14 cellular contexts compared by ENCODE assay signal in the genomic region with DNA sequence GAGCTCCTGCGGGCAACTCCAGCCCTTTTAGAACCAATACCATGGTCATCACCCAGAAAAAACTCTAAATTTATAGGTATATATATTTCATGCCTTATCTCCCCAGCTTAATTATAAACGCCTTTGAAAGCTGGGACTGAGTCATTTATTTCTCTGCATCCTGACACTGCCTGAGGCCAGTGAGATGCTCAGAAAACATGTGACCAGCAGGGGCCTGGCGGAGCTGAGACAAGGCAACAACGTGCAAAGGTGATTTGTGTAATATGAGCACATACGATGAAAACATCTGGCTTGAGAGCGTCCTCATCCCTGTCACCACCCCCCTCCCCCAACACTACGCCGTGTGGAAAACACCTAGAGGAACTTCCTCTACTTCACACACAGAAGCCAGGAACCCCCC. TPM values are rescaled to one million over a fixed set of nuclear protein-coding genes. Genes with fewer than 3 reads are reported as not detected.
DNase-seq lines count a peak whose midpoint lies in the region; ATAC-seq and TF ChIP-seq lines count a peak whose summit lies in the region.
"Had no signal": no experiment of that assay in that cellular context is flagged by ENCODE, and none has a peak within 500 bp of the region (broad histone marks: within the 10 kb centered on the region; RNA-seq: fewer than 3 reads in every experiment).

No MANE protein-coding gene starts in this region.

- no peak overlapping the region for H3K27ac ChIP-seq in heart right ventricle
- peak overlapping the region; percentile 63 to 77 for H3K27ac ChIP-seq in uterus

- H3K27me3 ChIP-seq in heart right ventricle: no peaks in the 10 kb centered on the region
- no peaks in the 10 kb centered on the region for H3K27me3 ChIP-seq in uterus

- ATAC-seq in left ventricle myocardium superior: no peak
- ATAC-seq in heart right ventricle: no peak
- ATAC-seq in GM21515 (IDR thresholded peaks at IDR 0.05; ENCODE audit: unreplicated experiment): no peak
- ATAC-seq: stimulated activated memory B cell treated with anti-CD40 and anti-IgM and Interleukin-4, amounts not matched to agents 10 μg/mL and 1 μg/mL and 100 μg/mL, for 72 hours had no signal

- H3K4me3 ChIP-seq in heart right ventricle (no peak overlapping the region), uterus (no peak overlapping the region)

- whole genome bisulfite sequencing in heart right ventricle, 2 donors: 67 to 70% methylated on average over 8 of the region's 8 CpGs

- H3K36me3 ChIP-seq in heart right ventricle: peaks cover 0 to 4% (median 0%) of the 10 kb centered on the region in 9 donors
- H3K36me3 ChIP-seq in uterus: no peaks in the 10 kb centered on the region

- intact Hi-C loops in left ventricle myocardium superior (cut with micrococcal nuclease) (no loop called here), heart right ventricle (cut with DNase I) (loop anchor here in 1 of 10 donors (10.0 kb wide), 1 partner anchor 132 kb away; no protein-coding TSS in a partner anchor), uterus (cut with DNase I; ENCODE audit: low total_unique reads) (no loop called here)

- no peak for TF ChIP-seq POLR2A in uterus (IDR thresholded peaks at IDR 0.05)

- H3K4me1 ChIP-seq in heart right ventricle (peaks cover 0 to 21% (median 8%) of the 10 kb centered on the region in 9 donors), uterus (peaks cover 0 to 8% of the 10 kb centered on the region in 2 donors)

- TF ChIP-seq CTCF in heart right ventricle (IDR thresholded peaks at IDR 0.05) (no peak), uterus (IDR thresholded peaks at IDR 0.05) (no peak), GM10266 (IDR thresholded peaks at IDR 0.05; ENCODE audit: control insufficient read depth, insufficient read depth, low read depth, missing control alignments) (no peak)

- peak; percentile 9 for DNase-seq in left ventricle myocardium superior
- no peak for DNase-seq in heart right ventricle
- peak; percentile 36 for DNase-seq in SK-N-DZ (ENCODE audit: low spot score)
- peak; percentile 86 for DNase-seq in islet precursor cell
- DNase-seq in uterus: peak in 1 of 2 donors; percentile 68
- DNase-seq in GM10266 (ENCODE audit: extremely low spot score): no peak
- DNase-seq in COR-L47 (lab: John Stamatoyannopoulos, UW): no peak
- DNase-seq: central memory CD4-positive, alpha-beta T cell; hypothalamus; mesendoderm; NCI-H510A; stimulated activated CD4-positive, alpha-beta T cell treated with anti-CD3 and anti-CD28 coated beads, Interleukin-4, amount 100 ng/mL, for 24 hours had no signal

- no peaks in the 10 kb centered on the region for H3K9me3 ChIP-seq in heart right ventricle
- no peaks in the 10 kb centered on the region for H3K9me3 ChIP-seq in uterus

RNA-seq across cellular contexts. Expression of gene NXN, which starts 22.7 kb away (rescaled TPM):
- total RNA-seq in left ventricle myocardium superior: 18.9 TPM
- total RNA-seq in heart right ventricle: 10 to 100 TPM; 11.6 to 24.4 (median 15.9) TPM
- polyA plus RNA-seq in heart right ventricle: 10 to 100 TPM in 1 of 2 donors, 1 to 10 TPM in 1; 9.9 to 20.8 TPM
- 28.3 and 36.7 TPM in 2 replicates for polyA plus RNA-seq in SK-N-DZ (2014; cell fraction: cytosol; rRNA removed)
- 7.0 and 11.4 TPM in 2 replicates for polyA plus RNA-seq in SK-N-DZ (2014; cell fraction: nucleus; rRNA removed)
- 10 to 100 TPM in 3 of 4 donors, 1 to 10 TPM in 1; 6.5 to 99.0 (median 49.9) TPM for total RNA-seq in uterus

RNA-seq across cellular contexts. Expression of gene TIMM22, which starts 40.0 kb away (rescaled TPM):
- total RNA-seq in left ventricle myocardium superior (15.8 TPM), heart right ventricle (10 to 100 TPM; 15.0 to 19.8 (median 18.5) TPM), uterus (10 to 100 TPM in 2 of 4 donors, 1 to 10 TPM in 2; 5.1 to 17.1 (median 10.8) TPM)
- polyA plus RNA-seq in heart right ventricle: 10 to 100 TPM; 12.5 to 14.8 TPM
- polyA plus RNA-seq in SK-N-DZ (2014; cell fraction: cytosol; rRNA removed): 22.8 and 23.7 TPM in 2 replicates
- polyA plus RNA-seq in SK-N-DZ (2014; cell fraction: nucleus; rRNA removed): 11.7 and 12.1 TPM in 2 replicates

Comparison
In these comparisons a context has a peak if more than half of its experiments do, and no peak if none do; other contexts are left out.
1. DNase-seq: peak in left ventricle myocardium superior (single experiment), SK-N-DZ (single experiment) and islet precursor cell (single experiment); none in heart right ventricle (0 of 2), GM10266 (single experiment) and COR-L47 (single experiment).
2. H3K27ac ChIP-seq: peak in uterus (2 of 2); none in heart right ventricle (0 of 10).